16 cellular contexts compared by ENCODE assay signal in genomic region chr11:2743427-2744110, GRCh38. TPM values are rescaled to one million over a fixed set of nuclear protein-coding genes. Genes with fewer than 3 reads are reported as not detected.
DNase-seq lines count a peak whose midpoint lies in the region; ATAC-seq and TF ChIP-seq lines count a peak whose summit lies in the region.
"Had no signal": no experiment of that assay in that cellular context is flagged by ENCODE, and none has a peak within 500 bp of the region (broad histone marks: within the 10 kb centered on the region; RNA-seq: fewer than 3 reads in every experiment).

No MANE protein-coding gene starts in this region.

- H3K4me3 Mint-ChIP-seq in brain = no peak overlapping the region
- H3K4me3 Mint-ChIP-seq: CD8-positive, alpha-beta T cell had no signal

- intact Hi-C loops in lower lobe of right lung (cut with DNase I) (no loop called here), sciatic nerve (cut with DNase I) (no loop called here)

- no peaks in the 10 kb centered on the region for H3K4me1 ChIP-seq in lower lobe of right lung

- peaks cover 0 to 9% (median 0%) of the 10 kb centered on the region in 5 experiments for H3K9me3 Mint-ChIP-seq in brain
- H3K9me3 Mint-ChIP-seq: CD8-positive, alpha-beta T cell had no signal

- no peak overlapping the region for H3K27ac ChIP-seq in lower lobe of right lung
- H3K27ac ChIP-seq: GM23248 had no signal

- no peaks in the 10 kb centered on the region for H3K36me3 Mint-ChIP-seq in brain
- H3K36me3 Mint-ChIP-seq: CD8-positive, alpha-beta T cell had no signal

- peak overlapping the region in 3 of 5 experiments; percentile 49 to 87 (median 66) for H3K27ac Mint-ChIP-seq in brain
- H3K27ac Mint-ChIP-seq: CD8-positive, alpha-beta T cell had no signal

- DNase-seq in G401 (ENCODE audit: low spot score) (peak; percentile 2), lower lobe of right lung (peak; percentile 35), sciatic nerve (ENCODE audit: low spot score) (peak; percentile 48), foreskin fibroblast (no peak), left lobe of liver (ENCODE audit: low spot score) (no peak)
- DNase-seq: BE2C; CD8-positive, alpha-beta T cell; DND-41; GM23248; NCI-H1436; NCI-H2029 treated with DMSO at 0.1 percent for 48 hours; OCI-M1; RPMI8226 had no signal

- no peaks in the 10 kb centered on the region for H3K27me3 ChIP-seq in lower lobe of right lung (ENCODE audit: low read depth)
- H3K27me3 ChIP-seq: BE2C had no signal

- no peaks in the 10 kb centered on the region for H3K9me3 ChIP-seq in lower lobe of right lung
- H3K9me3 ChIP-seq: BE2C had no signal

- H3K27me3 Mint-ChIP-seq in brain = peaks cover 39% of the 10 kb centered on the region

- TF ChIP-seq CTCF in brain (conservative IDR thresholded peaks at IDR 0.05) (no peak), lower lobe of right lung (IDR thresholded peaks at IDR 0.05) (no peak), foreskin fibroblast (IDR thresholded peaks at IDR 0.05; ENCODE audit: low read depth, low read length) (no peak)

- in situ Hi-C loops in G401 (cut with HindIII; ENCODE audit: low sequenced_read_pairs) = no loop called here

- no peaks in the 10 kb centered on the region for H3K36me3 ChIP-seq in lower lobe of right lung
- H3K36me3 ChIP-seq: BE2C had no signal

- no peak for ATAC-seq in lower lobe of right lung
- ATAC-seq in sciatic nerve = no peak
- ATAC-seq in left lobe of liver = no peak
- ATAC-seq in GM19452 (IDR thresholded peaks at IDR 0.05; ENCODE audit: unreplicated experiment) = no peak
- ATAC-seq: CD8-positive, alpha-beta T cell; HCT116 had no signal

- H3K4me1 Mint-ChIP-seq in brain = peaks cover 36% of the 10 kb centered on the region

- H3K4me3 ChIP-seq in lower lobe of right lung (no peak overlapping the region), foreskin fibroblast (ENCODE audit: low read depth in 1 of 2, low read length in 2 of 2) (no peak overlapping the region)
- H3K4me3 ChIP-seq: GM23248 had no signal

RNA-seq across cellular contexts. Expression of gene KCNQ1OT1, which starts 43.8 kb away (rescaled TPM):
- 0.49 and 0.75 TPM in 2 replicates for total RNA-seq in G401 (2014; rRNA removed; shearing (Covaris generic))
- 0.02 TPM for polyA plus RNA-seq in brain (ENCODE audit: insufficient read depth, low read depth, low replicate concordance)
- total RNA-seq in lower lobe of right lung (1.6 TPM), sciatic nerve (7.2 TPM), left lobe of liver (1.2 TPM)

Comparison
In these comparisons a context has a peak if more than half of its experiments do, and no peak if none do; other contexts are left out.
1. DNase-seq: peak in G401 (single experiment), lower lobe of right lung (single experiment) and sciatic nerve (single experiment); none in foreskin fibroblast (0 of 2) and left lobe of liver (single experiment).